In genomic region chr11:93198221-93198650, GRCh38 we compare ENCODE assay signal across 8 cellular contexts. TPM values are rescaled to one million over a fixed set of nuclear protein-coding genes. Genes with fewer than 3 reads are reported as not detected.
DNase-seq lines count a peak whose midpoint lies in the region; ATAC-seq, FAIRE-seq and TF ChIP-seq lines count a peak whose summit lies in the region.

No MANE protein-coding gene starts in this region.

- DNase-seq in GF-D8 (lab: John Stamatoyannopoulos, UW) (peak; percentile 30), Kasumi-1 (lab: John Stamatoyannopoulos, UW) (peak; percentile 26 to 29), cardiac fibroblast (ENCODE audit: low read depth in 2 of 2) (peak in 1 of 2 donors; percentile 50), mesenchymal stem cell (peak; percentile 49), aorta (no peak), GM12891 (ENCODE audit: insufficient read length, low spot score) (no peak), HK-2 (ENCODE audit: unreplicated experiment) (no peak), NAMALWA (ENCODE audit: low spot score) (no peak)

- H3K9ac ChIP-seq in mesenchymal stem cell (ENCODE audit: low read length), result peak overlapping the region; percentile 93

- no peaks in the 10 kb centered on the region for H3K36me3 ChIP-seq in mesenchymal stem cell (ENCODE audit: control insufficient read depth in 1 of 2, insufficient read depth in 2 of 2, low read depth in 1 of 2, low read length in 2 of 2)
- H3K36me3 ChIP-seq in aorta (ENCODE audit: control insufficient read depth in 1 of 2, insufficient read depth in 2 of 2, low read length in 1 of 2), result no peaks in the 10 kb centered on the region

- H3K14ac ChIP-seq in mesenchymal stem cell (ENCODE audit: low read length in 2 of 2), result no peak overlapping the region

- FAIRE-seq in GM12891 (lab: Jason Lieb, UNC), result no peak

- peaks cover 6% of the 10 kb centered on the region for H3K79me1 ChIP-seq in mesenchymal stem cell (replicated peaks; ENCODE audit: low read length, poor library complexity, severe bottlenecking)

- H3K4me1 ChIP-seq in mesenchymal stem cell (ENCODE audit: control insufficient read depth, insufficient read depth, low read depth, low read length) (peaks cover 1% of the 10 kb centered on the region), aorta (ENCODE audit: control insufficient read depth in 1 of 2, insufficient read depth in 2 of 2, low read length in 2 of 2) (peaks cover 0 to 1% of the 10 kb centered on the region in 2 donors)

- H3K4me2 ChIP-seq in mesenchymal stem cell (ENCODE audit: low read length, poor library complexity, severe bottlenecking), result peak overlapping the region; percentile 98

- intact Hi-C loops in aorta (cut with DNase I), result no loop called here

- H3K4me3 ChIP-seq in cardiac fibroblast (replicated peaks in 1 of 2; ENCODE audit: low read depth in 2 of 2, low read length in 2 of 2) (peak overlapping the region; percentile 69 to 74), mesenchymal stem cell (ENCODE audit: insufficient read depth in 1 of 2, low read depth in 1 of 2, low read length in 2 of 2) (peak overlapping the region; percentile 85 to 93), aorta (ENCODE audit: low read length in 2 of 2) (peak overlapping the region; percentile 92 to 95)

- no peak overlapping the region for H2AK5ac ChIP-seq in mesenchymal stem cell (ENCODE audit: low read length, severe bottlenecking)

- H3K9me3 ChIP-seq in mesenchymal stem cell (ENCODE audit: control insufficient read depth, low read length), result no peaks in the 10 kb centered on the region
- no peaks in the 10 kb centered on the region for H3K9me3 ChIP-seq in aorta (ENCODE audit: control insufficient read depth, low read length)

- TF ChIP-seq POLR2A in GM12891 (IDR thresholded peaks at IDR 0.05; ENCODE audit: low read depth, low read length), result no peak

- H3K23ac ChIP-seq in mesenchymal stem cell (ENCODE audit: low read length in 2 of 2), result no peak overlapping the region

- 24% methylated on average over 4 of the region's 9 CpGs for WGBS in mesenchymal stem cell
- 2 to 3% methylated on average over 9 of the region's 9 CpGs for WGBS in aorta, 2 donors

- no peak overlapping the region for H3K18ac ChIP-seq in mesenchymal stem cell (ENCODE audit: low read depth in 1 of 2, low read length in 2 of 2)

- no peak overlapping the region for H2BK5ac ChIP-seq in mesenchymal stem cell (ENCODE audit: low read depth, low read length, poor library complexity, severe bottlenecking)

- H2AFZ ChIP-seq in mesenchymal stem cell (ENCODE audit: low read depth, low read length), result peak overlapping the region; percentile 100

- H4K8ac ChIP-seq in mesenchymal stem cell (ENCODE audit: low read length), result no peak overlapping the region

- peaks cover 0 to 4% of the 10 kb centered on the region in 2 experiments for H3K27me3 ChIP-seq in mesenchymal stem cell (ENCODE audit: control insufficient read depth in 1 of 2, insufficient read depth in 1 of 2, low read length in 2 of 2)
- H3K27me3 ChIP-seq in aorta (ENCODE audit: control insufficient read depth in 1 of 2, insufficient read depth in 2 of 2, low read length in 1 of 2), result no peaks in the 10 kb centered on the region

- H3K4ac ChIP-seq in mesenchymal stem cell (ENCODE audit: low read depth in 1 of 2, low read length in 2 of 2), result no peak overlapping the region

- no peak for ATAC-seq in aorta (ENCODE audit: low FRiP score)

- no peak overlapping the region for H2BK12ac ChIP-seq in mesenchymal stem cell (ENCODE audit: low read length in 2 of 2)

- H2BK120ac ChIP-seq in mesenchymal stem cell (ENCODE audit: low read depth, low read length), result no peak overlapping the region

- no peak overlapping the region for H4K91ac ChIP-seq in mesenchymal stem cell (ENCODE audit: low read length)

- no peak for TF ChIP-seq CTCF in cardiac fibroblast (IDR thresholded peaks at IDR 0.05; ENCODE audit: low read depth, low read length)

- H2BK15ac ChIP-seq in mesenchymal stem cell (ENCODE audit: low read depth, poor library complexity, severe bottlenecking), result no peak overlapping the region

- no peak overlapping the region for H3K27ac ChIP-seq in mesenchymal stem cell (ENCODE audit: low read length, poor library complexity, severe bottlenecking)
- H3K27ac ChIP-seq in aorta (ENCODE audit: low read depth in 1 of 2, low read length in 2 of 2), result peak overlapping the region in 1 of 2 donors; percentile 96

TF ChIP-seq in GM12891, 5 proteins besides CTCF, POLR2A, EP300 and RAD21:
- no peak for TF ChIP-seq POU2F2 (IDR thresholded peaks at IDR 0.05; ENCODE audit: low read depth, low read length)
- TF ChIP-seq TAF1 (IDR thresholded peaks at IDR 0.05; ENCODE audit: low read depth, low read length), result no peak
- no peak for TF ChIP-seq PAX5 (IDR thresholded peaks at IDR 0.05; ENCODE audit: insufficient read depth, low read length, severe bottlenecking)
- TF ChIP-seq POLR2AphosphoS5 (IDR thresholded peaks at IDR 0.05; ENCODE audit: low read depth, low read length), result no peak
- no peak for TF ChIP-seq SPI1 (IDR thresholded peaks at IDR 0.05; ENCODE audit: low read depth, low read length)

RNA-seq across cellular contexts. Expression of gene SLC36A4, which starts 0.4 kb away (rescaled TPM):
- 10.3 TPM for polyA plus RNA-seq in mesenchymal stem cell (2013, experiment 1 of 2)
- 10.7 TPM for polyA plus RNA-seq in mesenchymal stem cell (2013, experiment 2 of 2)
- total RNA-seq in aorta, result 10 to 100 TPM; 20.8 to 23.7 TPM
- polyA plus RNA-seq in aorta, result 1 to 10 TPM; 4.4 to 5.3 TPM
- polyA plus RNA-seq in GM12891 (2012; ENCODE audit: low read depth, missing spikeins), result 4.1 TPM

Comparison
In these comparisons a context has a peak if more than half of its experiments do, and no peak if none do; other contexts are left out.
1. DNase-seq: peak in GF-D8 (single experiment), Kasumi-1 (2 of 2) and mesenchymal stem cell (single experiment); none in aorta (0 of 2), GM12891 (single experiment), HK-2 (single experiment) and NAMALWA (single experiment).
2. Peak in every context shown above with its lines, with median percentiles within 50 percentile points of each other: H3K4me3 ChIP-seq.